8 cellular contexts compared by ENCODE assay signal in genomic region chr6:89410231-89411018, GRCh38. TPM values are rescaled to one million over a fixed set of nuclear protein-coding genes. Genes with fewer than 3 reads are reported as not detected.
DNase-seq lines count a peak whose midpoint lies in the region; ATAC-seq and TF ChIP-seq lines count a peak whose summit lies in the region.

No MANE protein-coding gene starts in this region.

- ATAC-seq in activated T-cell treated with anti-CD3 and anti-CD28 coated beads, Interleukin-2, amount 50 U/mL, for 72 hours (replicated peaks in 1 of 2): no peak
- no peak for ATAC-seq in GM19467 (IDR thresholded peaks at IDR 0.05; ENCODE audit: unreplicated experiment)
- no peak for ATAC-seq in GM18858 (IDR thresholded peaks at IDR 0.05; ENCODE audit: unreplicated experiment)

- H3K27me3 ChIP-seq in WERI-Rb-1 (ENCODE audit: insufficient read depth, low read depth, severe bottlenecking) (no peaks in the 10 kb centered on the region), kidney epithelial cell (ENCODE audit: control insufficient read depth, insufficient read depth, low read length) (no peaks in the 10 kb centered on the region), tibial artery (no peaks in the 10 kb centered on the region)

- DNase-seq in activated T-cell treated with anti-CD3 and anti-CD28 coated beads, Interleukin-2, amount 50 U/mL, for 72 hours: no peak
- DNase-seq in activated T-cell treated with anti-CD3 and anti-CD28 coated beads, Interleukin-2, amount 50 U/mL, for 1 hour: no peak
- no peak for DNase-seq in WERI-Rb-1
- no peak for DNase-seq in kidney epithelial cell (ENCODE audit: low read depth)
- DNase-seq in tibial artery: no peak
- no peak for DNase-seq in GM19238 (ENCODE audit: insufficient read length, low spot score)

- H3K36me3 Mint-ChIP-seq in activated T-cell treated with anti-CD3 and anti-CD28 coated beads, Interleukin-2, amount 50 U/mL, for 72 hours (ENCODE audit: insufficient read depth in 2 of 2): peaks cover 0 to 2% of the 10 kb centered on the region in 2 donors

- TF ChIP-seq CTCF in WERI-Rb-1 (IDR thresholded peaks at IDR 0.05; ENCODE audit: low read depth, low read length) (no peak), kidney epithelial cell (IDR thresholded peaks at IDR 0.05; ENCODE audit: insufficient read depth, low read length, poor library complexity, severe bottlenecking) (no peak), tibial artery (IDR thresholded peaks at IDR 0.05) (no peak)

- peak overlapping the region; percentile 84 to 93 for H3K4me3 Mint-ChIP-seq in activated T-cell treated with anti-CD3 and anti-CD28 coated beads, Interleukin-2, amount 50 U/mL, for 72 hours

- H3K9me3 Mint-ChIP-seq in activated T-cell treated with anti-CD3 and anti-CD28 coated beads, Interleukin-2, amount 50 U/mL, for 72 hours: no peaks in the 10 kb centered on the region

- intact Hi-C loops in tibial artery (cut with DNase I; ENCODE audit: low total_unique reads): loop anchor here (10.0 kb wide), 1 partner anchor 46 kb away; no protein-coding TSS in a partner anchor

- peak overlapping the region; percentile 87 for H3K27ac ChIP-seq in WERI-Rb-1
- peak overlapping the region; percentile 78 to 85 for H3K27ac ChIP-seq in tibial artery

- peak overlapping the region; percentile 52 for H3K27ac Mint-ChIP-seq in activated T-cell treated with anti-CD3 and anti-CD28 coated beads, Interleukin-2, amount 50 U/mL, for 72 hours

- peaks cover 6% of the 10 kb centered on the region for H3K27me3 Mint-ChIP-seq in activated T-cell treated with anti-CD3 and anti-CD28 coated beads, Interleukin-2, amount 50 U/mL, for 72 hours (ENCODE audit: low read depth)

- H3K4me3 ChIP-seq in WERI-Rb-1 (ENCODE audit: low read depth, low read length) (peak overlapping the region; percentile 89), kidney epithelial cell (ENCODE audit: low read depth, low read length) (peak overlapping the region; percentile 67), tibial artery (peak overlapping the region; percentile 67 to 95)

- H3K4me1 ChIP-seq in tibial artery: peaks cover 0 to 24% (median 7%) of the 10 kb centered on the region in 4 donors

- no peaks in the 10 kb centered on the region; the same call in 1 of the 2 replicates for H3K36me3 ChIP-seq in WERI-Rb-1
- H3K36me3 ChIP-seq in kidney epithelial cell (ENCODE audit: control insufficient read depth, insufficient read depth, low read length): no peaks in the 10 kb centered on the region
- H3K36me3 ChIP-seq in tibial artery: no peaks in the 10 kb centered on the region

- H3K4me1 Mint-ChIP-seq in activated T-cell treated with anti-CD3 and anti-CD28 coated beads, Interleukin-2, amount 50 U/mL, for 72 hours (ENCODE audit: low read depth): peaks cover 29% of the 10 kb centered on the region

- no peaks in the 10 kb centered on the region for H3K9me3 ChIP-seq in WERI-Rb-1 (ENCODE audit: severe bottlenecking)
- no peaks in the 10 kb centered on the region for H3K9me3 ChIP-seq in tibial artery

RNA-seq across cellular contexts. Expression of gene RRAGD, which starts 1.6 kb away (rescaled TPM):
- 10 to 100 TPM; 11.8 to 12.2 TPM for total RNA-seq in activated T-cell treated with anti-CD3 and anti-CD28 coated beads, Interleukin-2, amount 50 U/mL, for 72 hours
- 35.4 and 36.0 TPM in 2 replicates for total RNA-seq in kidney epithelial cell

RNA-seq across cellular contexts. Expression of gene ANKRD6, which starts 22.5 kb away (rescaled TPM):
- 1 to 10 TPM; 4.2 to 5.5 TPM for total RNA-seq in activated T-cell treated with anti-CD3 and anti-CD28 coated beads, Interleukin-2, amount 50 U/mL, for 72 hours
- total RNA-seq in kidney epithelial cell: 10.0 and 15.4 TPM in 2 replicates

RNA-seq across cellular contexts. Expression of gene UBE2J1, which starts 57.9 kb away (rescaled TPM):
- 10 to 100 TPM; 20.6 to 21.4 TPM for total RNA-seq in activated T-cell treated with anti-CD3 and anti-CD28 coated beads, Interleukin-2, amount 50 U/mL, for 72 hours
- 46.1 and 49.3 TPM in 2 replicates for total RNA-seq in kidney epithelial cell
